In the genomic region with DNA sequence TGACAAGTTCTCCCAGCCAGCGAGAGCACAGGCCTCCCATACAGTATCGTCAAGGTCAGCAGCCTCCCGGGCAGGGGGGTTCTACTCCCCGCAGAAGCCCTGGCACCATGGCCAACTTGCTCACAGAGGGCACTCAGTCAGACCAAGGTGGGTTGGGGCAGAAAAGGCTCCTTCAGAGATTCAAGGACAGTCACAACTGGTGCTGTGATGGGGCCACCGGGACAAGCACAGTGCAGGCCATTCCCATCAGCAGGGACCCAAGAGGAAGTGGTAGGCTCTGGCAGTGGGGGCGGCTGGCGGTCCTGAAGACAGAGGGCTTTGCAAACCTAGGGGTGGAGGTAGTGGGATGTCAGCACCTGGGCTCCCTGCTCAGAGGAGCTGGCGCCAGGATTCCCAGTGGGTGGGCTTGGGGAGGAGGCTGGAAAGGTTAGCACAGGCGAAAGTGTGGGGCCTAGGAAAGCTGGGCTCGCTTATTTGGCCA, we compare ENCODE assay signal across 1 cellular context.
A peak's percentile ranks its signal among the peaks of the same experiment; 100 is the strongest.
TF ChIP-seq lines count a peak whose summit lies in the region.

No MANE protein-coding gene starts in this region.

TF ChIP-seq in HepG2, 621 proteins besides CTCF, POLR2A, EP300 and RAD21 (continued from another document):
- no peak for TF ChIP-seq ATF7 (IDR thresholded peaks at IDR 0.05)
- TF ChIP-seq ATF7 (CRISPR knock-in tag; IDR thresholded peaks at IDR 0.05): 0 out of 2 replicates have a peak, but pooled peaks have one; percentile 37
- TF ChIP-seq, protein P1, sequence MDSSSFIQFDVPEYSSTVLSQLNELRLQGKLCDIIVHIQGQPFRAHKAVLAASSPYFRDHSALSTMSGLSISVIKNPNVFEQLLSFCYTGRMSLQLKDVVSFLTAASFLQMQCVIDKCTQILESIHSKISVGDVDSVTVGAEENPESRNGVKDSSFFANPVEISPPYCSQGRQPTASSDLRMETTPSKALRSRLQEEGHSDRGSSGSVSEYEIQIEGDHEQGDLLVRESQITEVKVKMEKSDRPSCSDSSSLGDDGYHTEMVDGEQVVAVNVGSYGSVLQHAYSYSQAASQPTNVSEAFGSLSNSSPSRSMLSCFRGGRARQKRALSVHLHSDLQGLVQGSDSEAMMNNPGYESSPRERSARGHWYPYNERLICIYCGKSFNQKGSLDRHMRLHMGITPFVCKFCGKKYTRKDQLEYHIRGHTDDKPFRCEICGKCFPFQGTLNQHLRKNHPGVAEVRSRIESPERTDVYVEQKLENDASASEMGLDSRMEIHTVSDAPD (CRISPR knock-in tag; IDR thresholded peaks at IDR 0.05): no peak
- TF ChIP-seq SNRNP70 (IDR thresholded peaks at IDR 0.05; ENCODE audit: low read depth, low read length): no peak
- TF ChIP-seq, protein P2, sequence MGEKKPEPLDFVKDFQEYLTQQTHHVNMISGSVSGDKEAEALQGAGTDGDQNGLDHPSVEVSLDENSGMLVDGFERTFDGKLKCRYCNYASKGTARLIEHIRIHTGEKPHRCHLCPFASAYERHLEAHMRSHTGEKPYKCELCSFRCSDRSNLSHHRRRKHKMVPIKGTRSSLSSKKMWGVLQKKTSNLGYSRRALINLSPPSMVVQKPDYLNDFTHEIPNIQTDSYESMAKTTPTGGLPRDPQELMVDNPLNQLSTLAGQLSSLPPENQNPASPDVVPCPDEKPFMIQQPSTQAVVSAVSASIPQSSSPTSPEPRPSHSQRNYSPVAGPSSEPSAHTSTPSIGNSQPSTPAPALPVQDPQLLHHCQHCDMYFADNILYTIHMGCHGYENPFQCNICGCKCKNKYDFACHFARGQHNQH (CRISPR knock-in tag; IDR thresholded peaks at IDR 0.05): no peak; the same call in 1 of the 2 replicates
- no peak for TF ChIP-seq YEATS4 (CRISPR knock-in tag; IDR thresholded peaks at IDR 0.05; ENCODE audit: borderline replicate concordance)
- TF ChIP-seq ZNF883 (CRISPR knock-in tag; IDR thresholded peaks at IDR 0.05; ENCODE audit: not compliant biosample characterization): no peak
- no peak for TF ChIP-seq TOE1 (CRISPR knock-in tag; IDR thresholded peaks at IDR 0.05)
- TF ChIP-seq, protein P3, sequence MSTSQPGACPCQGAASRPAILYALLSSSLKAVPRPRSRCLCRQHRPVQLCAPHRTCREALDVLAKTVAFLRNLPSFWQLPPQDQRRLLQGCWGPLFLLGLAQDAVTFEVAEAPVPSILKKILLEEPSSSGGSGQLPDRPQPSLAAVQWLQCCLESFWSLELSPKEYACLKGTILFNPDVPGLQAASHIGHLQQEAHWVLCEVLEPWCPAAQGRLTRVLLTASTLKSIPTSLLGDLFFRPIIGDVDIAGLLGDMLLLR (CRISPR knock-in tag; IDR thresholded peaks at IDR 0.05): 0 out of 2 replicates have a peak, but pooled peaks have one; percentile 3
- no peak for TF ChIP-seq ZBTB7A (CRISPR knock-in tag; IDR thresholded peaks at IDR 0.05)
- TF ChIP-seq MTA1 (CRISPR knock-in tag; IDR thresholded peaks at IDR 0.05; ENCODE audit: borderline replicate concordance): no peak
- TF ChIP-seq PCBP1 (IDR thresholded peaks at IDR 0.05; ENCODE audit: borderline replicate concordance, low read depth, low read length): 0 out of 2 replicates have a peak, but pooled peaks have one; percentile 30
- TF ChIP-seq ZNF205 (CRISPR knock-in tag; IDR thresholded peaks at IDR 0.05): no peak
- peak; percentile 46; the same call in 1 of the 2 replicates for TF ChIP-seq ZNF543 (CRISPR knock-in tag; IDR thresholded peaks at IDR 0.05)
- no peak for TF ChIP-seq GFI1 (CRISPR knock-in tag; IDR thresholded peaks at IDR 0.05; ENCODE audit: borderline replicate concordance)
- peak; percentile 45; the same call in 1 of the 2 replicates for TF ChIP-seq SMAD1 (CRISPR knock-in tag; IDR thresholded peaks at IDR 0.05; ENCODE audit: borderline replicate concordance, low read depth)
- TF ChIP-seq, protein P4, sequence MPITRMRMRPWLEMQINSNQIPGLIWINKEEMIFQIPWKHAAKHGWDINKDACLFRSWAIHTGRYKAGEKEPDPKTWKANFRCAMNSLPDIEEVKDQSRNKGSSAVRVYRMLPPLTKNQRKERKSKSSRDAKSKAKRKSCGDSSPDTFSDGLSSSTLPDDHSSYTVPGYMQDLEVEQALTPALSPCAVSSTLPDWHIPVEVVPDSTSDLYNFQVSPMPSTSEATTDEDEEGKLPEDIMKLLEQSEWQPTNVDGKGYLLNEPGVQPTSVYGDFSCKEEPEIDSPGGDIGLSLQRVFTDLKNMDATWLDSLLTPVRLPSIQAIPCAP (CRISPR knock-in tag; IDR thresholded peaks at IDR 0.05; ENCODE audit: low read depth): no peak
- TF ChIP-seq, protein P5, sequence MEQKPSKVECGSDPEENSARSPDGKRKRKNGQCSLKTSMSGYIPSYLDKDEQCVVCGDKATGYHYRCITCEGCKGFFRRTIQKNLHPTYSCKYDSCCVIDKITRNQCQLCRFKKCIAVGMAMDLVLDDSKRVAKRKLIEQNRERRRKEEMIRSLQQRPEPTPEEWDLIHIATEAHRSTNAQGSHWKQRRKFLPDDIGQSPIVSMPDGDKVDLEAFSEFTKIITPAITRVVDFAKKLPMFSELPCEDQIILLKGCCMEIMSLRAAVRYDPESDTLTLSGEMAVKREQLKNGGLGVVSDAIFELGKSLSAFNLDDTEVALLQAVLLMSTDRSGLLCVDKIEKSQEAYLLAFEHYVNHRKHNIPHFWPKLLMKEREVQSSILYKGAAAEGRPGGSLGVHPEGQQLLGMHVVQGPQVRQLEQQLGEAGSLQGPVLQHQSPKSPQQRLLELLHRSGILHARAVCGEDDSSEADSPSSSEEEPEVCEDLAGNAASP (CRISPR knock-in tag; IDR thresholded peaks at IDR 0.05; ENCODE audit: borderline replicate concordance): peak; percentile 15; the same call in 1 of the 2 replicates
- TF ChIP-seq, protein P6, sequence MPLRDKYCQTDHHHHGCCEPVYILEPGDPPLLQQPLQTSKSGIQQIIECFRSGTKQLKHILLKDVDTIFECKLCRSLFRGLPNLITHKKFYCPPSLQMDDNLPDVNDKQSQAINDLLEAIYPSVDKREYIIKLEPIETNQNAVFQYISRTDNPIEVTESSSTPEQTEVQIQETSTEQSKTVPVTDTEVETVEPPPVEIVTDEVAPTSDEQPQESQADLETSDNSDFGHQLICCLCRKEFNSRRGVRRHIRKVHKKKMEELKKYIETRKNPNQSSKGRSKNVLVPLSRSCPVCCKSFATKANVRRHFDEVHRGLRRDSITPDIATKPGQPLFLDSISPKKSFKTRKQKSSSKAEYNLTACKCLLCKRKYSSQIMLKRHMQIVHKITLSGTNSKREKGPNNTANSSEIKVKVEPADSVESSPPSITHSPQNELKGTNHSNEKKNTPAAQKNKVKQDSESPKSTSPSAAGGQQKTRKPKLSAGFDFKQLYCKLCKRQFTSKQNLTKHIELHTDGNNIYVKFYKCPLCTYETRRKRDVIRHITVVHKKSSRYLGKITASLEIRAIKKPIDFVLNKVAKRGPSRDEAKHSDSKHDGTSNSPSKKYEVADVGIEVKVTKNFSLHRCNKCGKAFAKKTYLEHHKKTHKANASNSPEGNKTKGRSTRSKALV (CRISPR knock-in tag; IDR thresholded peaks at IDR 0.05): no peak
- 0 out of 2 replicates have a peak, but pooled peaks have one; percentile 9 for TF ChIP-seq ZNF792 (CRISPR knock-in tag; IDR thresholded peaks at IDR 0.05)
- no peak for TF ChIP-seq NFE2 (CRISPR knock-in tag; IDR thresholded peaks at IDR 0.05)
- no peak for TF ChIP-seq ZNF12 (CRISPR knock-in tag; IDR thresholded peaks at IDR 0.05)
- TF ChIP-seq RNF2 (conservative IDR thresholded peaks at IDR 0.05; ENCODE audit: low read depth): no peak
- TF ChIP-seq ZBTB20 (CRISPR knock-in tag; IDR thresholded peaks at IDR 0.05; ENCODE audit: borderline replicate concordance, low read depth): no peak
- TF ChIP-seq HNF4A (CRISPR knock-in tag; IDR thresholded peaks at IDR 0.05): 0 out of 2 replicates have a peak, but pooled peaks have one; percentile 21
- TF ChIP-seq NCOR1 (IDR thresholded peaks at IDR 0.05; ENCODE audit: borderline replicate concordance, low read length): no peak
